ENCODE assay signal across 26 cellular contexts in genomic region chr18:58058720-58059119, GRCh38. TPM values are rescaled to one million over a fixed set of nuclear protein-coding genes. Genes with fewer than 3 reads are reported as not detected.
DNase-seq lines count a peak whose midpoint lies in the region; ATAC-seq, FAIRE-seq and TF ChIP-seq lines count a peak whose summit lies in the region.
"Had no signal": no experiment of that assay in that cellular context is flagged by ENCODE, and none has a peak within 500 bp of the region (broad histone marks: within the 10 kb centered on the region; RNA-seq: fewer than 3 reads in every experiment).

No MANE protein-coding gene starts in this region.

- H3K79me2 ChIP-seq in KMS-11 (ENCODE audit: insufficient read depth, low read depth) = peaks cover 7% of the 10 kb centered on the region; the same call in 1 of the 2 replicates

- no peak overlapping the region for H3K4me3 Mint-ChIP-seq in glutamatergic neuron (ENCODE audit: unreplicated experiment)
- H3K4me3 Mint-ChIP-seq: activated CD4-positive, alpha-beta T cell treated with anti-CD3 and anti-CD28 coated beads, Interleukin-2, amount 10 ng/mL, durations not matched to agents 7 days and 5 days; activated CD8-positive, alpha-beta memory T cell treated with anti-CD3 and anti-CD28 coated beads, Interleukin-2, amount 10 ng/mL, durations not matched to agents 7 days and 5 days; activated naive CD4-positive, alpha-beta T cell treated with anti-CD3 and anti-CD28 coated beads, Interleukin-2, amount 10 ng/mL, durations not matched to agents 7 days and 5 days; activated T-cell treated with anti-CD3 and anti-CD28 coated beads, Interleukin-2, amount 50 U/mL, for 72 hours; B cell; endodermal cell; stimulated activated naive B cell treated with anti-CD40 and anti-IgM and Interleukin-4, amounts not matched to agents 10 μg/mL and 1 μg/mL and 100 μg/mL, for 72 hours had no signal

- intact Hi-C loops in left colon (cut with DNase I, micrococcal nuclease) = loop anchor here in 1 of 2 donors (5.0 kb wide), 1 partner anchor 64 kb away; no protein-coding TSS in a partner anchor

- H3K27ac Mint-ChIP-seq in glutamatergic neuron (ENCODE audit: unreplicated experiment) = peak overlapping the region; percentile 62
- H3K27ac Mint-ChIP-seq: activated CD4-positive, alpha-beta T cell treated with anti-CD3 and anti-CD28 coated beads, Interleukin-2, amount 10 ng/mL, durations not matched to agents 7 days and 5 days; activated CD8-positive, alpha-beta memory T cell treated with anti-CD3 and anti-CD28 coated beads, Interleukin-2, amount 10 ng/mL, durations not matched to agents 7 days and 5 days; activated naive CD4-positive, alpha-beta T cell treated with anti-CD3 and anti-CD28 coated beads, Interleukin-2, amount 10 ng/mL, durations not matched to agents 7 days and 5 days; activated T-cell treated with anti-CD3 and anti-CD28 coated beads, Interleukin-2, amount 50 U/mL, for 72 hours; B cell; endodermal cell; stimulated activated naive B cell treated with anti-CD40 and anti-IgM and Interleukin-4, amounts not matched to agents 10 μg/mL and 1 μg/mL and 100 μg/mL, for 72 hours had no signal

- H3K9ac ChIP-seq in KMS-11 = no peak overlapping the region; the same call in 1 of the 2 replicates

- peak; percentile 42 for DNase-seq in Caki2 (ENCODE audit: low read depth)
- no peak for DNase-seq in WERI-Rb-1
- no peak for DNase-seq in glutamatergic neuron
- no peak for DNase-seq in left colon
- no peak for DNase-seq in stimulated activated CD4-positive, alpha-beta T cell treated with anti-CD3 and anti-CD28 coated beads, Interleukin-2, amount 100 ng/mL, for 24 hours
- DNase-seq in D721Med (ENCODE audit: insufficient read length, low spot score) = no peak
- DNase-seq: activated CD4-positive, alpha-beta T cell treated with anti-CD3 and anti-CD28 coated beads, Interleukin-2, amount 10 ng/mL, durations not matched to agents 7 days and 5 days; activated CD8-positive, alpha-beta memory T cell treated with anti-CD3 and anti-CD28 coated beads, Interleukin-2, amount 10 ng/mL, durations not matched to agents 7 days and 5 days; activated naive CD4-positive, alpha-beta T cell treated with anti-CD3 and anti-CD28 coated beads, Interleukin-2, amount 10 ng/mL, durations not matched to agents 7 days and 5 days; activated T-cell treated with anti-CD3 and anti-CD28 coated beads, Interleukin-2, amount 50 U/mL, for 72 hours; DMS79 treated with DMSO at 0.1 percent for 48 hours; endodermal cell; NCI-H1436 treated with DMSO at 0.1 percent for 48 hours; NCI-H510A; NK-92 treated with Interleukin-12 subunit alpha and Interleukin-12 subunit beta, amount 100 ng/mL, for 24 hours; occipital lobe; Peyer's patch; stimulated activated naive B cell treated with anti-CD40 and anti-IgM and Interleukin-4, amounts not matched to agents 10 μg/mL and 1 μg/mL and 100 μg/mL, for 72 hours; T-helper 2 cell had no signal

- H3K4me1 ChIP-seq in KMS-11 (ENCODE audit: low read depth, poor library complexity, severe bottlenecking) = peaks cover 61% of the 10 kb centered on the region
- H3K4me1 ChIP-seq: Peyer's patch, suprapubic skin had no signal

- FAIRE-seq in D721Med (lab: Jason Lieb, UNC) = no peak
- FAIRE-seq: A549, GM12891 had no signal

- H3K27ac ChIP-seq in KMS-11 (peak overlapping the region; percentile 44; the same call in 1 of the 2 replicates), WERI-Rb-1 (peak overlapping the region; percentile 56; the same call in 1 of the 2 replicates)
- H3K27ac ChIP-seq: A549, Peyer's patch, skin epidermis, suprapubic skin had no signal

- H4K20me1 ChIP-seq in KMS-11 (ENCODE audit: insufficient read depth) = no peaks in the 10 kb centered on the region

- H3K27me3 ChIP-seq in KMS-11 (ENCODE audit: insufficient read depth, low read depth) = no peaks in the 10 kb centered on the region
- H3K27me3 ChIP-seq in WERI-Rb-1 (ENCODE audit: insufficient read depth, low read depth, severe bottlenecking) = no peaks in the 10 kb centered on the region
- H3K27me3 ChIP-seq: Peyer's patch, suprapubic skin had no signal

- peaks cover 15% of the 10 kb centered on the region for H3K4me1 Mint-ChIP-seq in glutamatergic neuron (ENCODE audit: low read depth, unreplicated experiment)
- H3K4me1 Mint-ChIP-seq: activated CD4-positive, alpha-beta T cell treated with anti-CD3 and anti-CD28 coated beads, Interleukin-2, amount 10 ng/mL, durations not matched to agents 7 days and 5 days; activated CD8-positive, alpha-beta memory T cell treated with anti-CD3 and anti-CD28 coated beads, Interleukin-2, amount 10 ng/mL, durations not matched to agents 7 days and 5 days; activated naive CD4-positive, alpha-beta T cell treated with anti-CD3 and anti-CD28 coated beads, Interleukin-2, amount 10 ng/mL, durations not matched to agents 7 days and 5 days; B cell; stimulated activated naive B cell treated with anti-CD40 and anti-IgM and Interleukin-4, amounts not matched to agents 10 μg/mL and 1 μg/mL and 100 μg/mL, for 72 hours had no signal

- TF ChIP-seq CTCF in KMS-11 (conservative IDR thresholded peaks at IDR 0.05; ENCODE audit: low read depth, low read length) = no peak
- no peak for TF ChIP-seq CTCF in WERI-Rb-1 (IDR thresholded peaks at IDR 0.05; ENCODE audit: low read depth, low read length)
- TF ChIP-seq CTCF in glutamatergic neuron (IDR thresholded peaks at IDR 0.05; ENCODE audit: partially characterized antibody, unreplicated experiment) = no peak
- no peak for TF ChIP-seq CTCF in D721Med (IDR thresholded peaks at IDR 0.05; ENCODE audit: insufficient read depth, missing control alignments)

- in situ Hi-C loops in Caki2 (cut with HindIII; ENCODE audit: low pct_unique_long_range_greater_than_20kb, low sequenced_read_pairs) = no loop called here

- H3K27me3 Mint-ChIP-seq in glutamatergic neuron (ENCODE audit: unreplicated experiment) = no peaks in the 10 kb centered on the region
- H3K27me3 Mint-ChIP-seq: activated CD4-positive, alpha-beta T cell treated with anti-CD3 and anti-CD28 coated beads, Interleukin-2, amount 10 ng/mL, durations not matched to agents 7 days and 5 days; B cell; stimulated activated naive B cell treated with anti-CD40 and anti-IgM and Interleukin-4, amounts not matched to agents 10 μg/mL and 1 μg/mL and 100 μg/mL, for 72 hours had no signal

- peaks cover 3% of the 10 kb centered on the region for H3K9me3 ChIP-seq in WERI-Rb-1 (ENCODE audit: severe bottlenecking)
- H3K9me3 ChIP-seq: A549, Peyer's patch, suprapubic skin had no signal

- H3K36me3 ChIP-seq in KMS-11 (ENCODE audit: insufficient read depth) (no peaks in the 10 kb centered on the region), WERI-Rb-1 (peaks cover 40% of the 10 kb centered on the region)
- H3K36me3 ChIP-seq: Peyer's patch, suprapubic skin had no signal

- no peaks in the 10 kb centered on the region for H3K36me3 Mint-ChIP-seq in glutamatergic neuron (ENCODE audit: unreplicated experiment)
- H3K36me3 Mint-ChIP-seq: activated CD8-positive, alpha-beta memory T cell treated with anti-CD3 and anti-CD28 coated beads, Interleukin-2, amount 10 ng/mL, durations not matched to agents 7 days and 5 days; activated naive CD4-positive, alpha-beta T cell treated with anti-CD3 and anti-CD28 coated beads, Interleukin-2, amount 10 ng/mL, durations not matched to agents 7 days and 5 days; stimulated activated naive B cell treated with anti-CD40 and anti-IgM and Interleukin-4, amounts not matched to agents 10 μg/mL and 1 μg/mL and 100 μg/mL, for 72 hours had no signal

- ATAC-seq in left colon = no peak
- ATAC-seq in GM21619 (IDR thresholded peaks at IDR 0.05; ENCODE audit: unreplicated experiment) = no peak
- ATAC-seq: A549; activated CD8-positive, alpha-beta memory T cell treated with anti-CD3 and anti-CD28 coated beads, Interleukin-2, amount 10 ng/mL, durations not matched to agents 7 days and 5 days; activated T-cell treated with anti-CD3 and anti-CD28 coated beads, Interleukin-2, amount 50 U/mL, for 72 hours; stimulated activated naive B cell treated with anti-CD40 and anti-IgM and Interleukin-4, amounts not matched to agents 10 μg/mL and 1 μg/mL and 100 μg/mL, for 72 hours had no signal

- H2AFZ ChIP-seq in KMS-11 (ENCODE audit: low read depth) = no peak overlapping the region

- peak overlapping the region; percentile 48; the same call in 1 of the 2 replicates for H3K4me2 ChIP-seq in KMS-11
- H3K4me2 ChIP-seq: A549 had no signal

- H3K4me3 ChIP-seq in KMS-11 (IDR thresholded peaks at IDR 0.05; ENCODE audit: insufficient read depth, low read depth, low read length) (no peak overlapping the region), WERI-Rb-1 (ENCODE audit: low read depth, low read length) (no peak overlapping the region)
- H3K4me3 ChIP-seq: A549, Peyer's patch, skin epidermis, suprapubic skin had no signal

- H3K9me3 Mint-ChIP-seq in glutamatergic neuron (ENCODE audit: unreplicated experiment) = peaks cover 6% of the 10 kb centered on the region
- H3K9me3 Mint-ChIP-seq: activated CD4-positive, alpha-beta T cell treated with anti-CD3 and anti-CD28 coated beads, Interleukin-2, amount 10 ng/mL, durations not matched to agents 7 days and 5 days; activated naive CD4-positive, alpha-beta T cell treated with anti-CD3 and anti-CD28 coated beads, Interleukin-2, amount 10 ng/mL, durations not matched to agents 7 days and 5 days; activated T-cell treated with anti-CD3 and anti-CD28 coated beads, Interleukin-2, amount 50 U/mL, for 72 hours; endodermal cell; stimulated activated naive B cell treated with anti-CD40 and anti-IgM and Interleukin-4, amounts not matched to agents 10 μg/mL and 1 μg/mL and 100 μg/mL, for 72 hours had no signal

RNA-seq across cellular contexts. Expression of gene NEDD4L, which starts 14.7 kb away (rescaled TPM):
- total RNA-seq in Caki2 (2014; rRNA removed; shearing (Covaris generic); ENCODE audit: low replicate concordance) = 39.1 and 47.8 TPM in 2 replicates
- total RNA-seq in glutamatergic neuron (ENCODE audit: unreplicated experiment) = 209 TPM
- total RNA-seq in left colon = 100 to 1,000 TPM; 176 to 332 TPM
